In genomic region chr17:21292867-21293845, GRCh38 we compare ENCODE assay signal across 10 cellular contexts.
"Had no signal": no experiment of that assay in that cellular context is flagged by ENCODE, and none has a peak within 500 bp of the region (broad histone marks: within the 10 kb centered on the region; RNA-seq: fewer than 3 reads in every experiment).

No MANE protein-coding gene starts in this region.

- H3K9me3 ChIP-seq: left ventricle myocardium inferior, thyroid gland had no signal

- H3K27ac ChIP-seq: thyroid gland had no signal

- H3K36me3 ChIP-seq: thyroid gland had no signal

- H3K27me3 ChIP-seq: thyroid gland had no signal

- ATAC-seq: stimulated activated memory B cell treated with anti-CD40 and anti-IgM and Interleukin-4, amounts not matched to agents 10 μg/mL and 1 μg/mL and 100 μg/mL, for 72 hours had no signal

- H3K4me3 ChIP-seq: left ventricle myocardium inferior, thyroid gland had no signal

- DNase-seq: activated CD4-positive, CD25-positive, alpha-beta regulatory T cell treated with anti-CD3 and anti-CD28 coated beads, Interleukin-2, amount 50 U/mL, for 72 hours; activated naive CD4-positive, alpha-beta T cell treated with anti-CD3 and anti-CD28 coated beads, Interleukin-2, amount 10 ng/mL, durations not matched to agents 7 days and 5 days; erythroblast; left ventricle myocardium inferior; mesendoderm; stimulated activated CD4-positive, alpha-beta T cell treated with anti-CD3 and anti-CD28 coated beads, Interleukin-2, amount 100 ng/mL, for 48 hours; T1000; thyroid gland had no signal

- H3K9me3 Mint-ChIP-seq: neural crest cell; stimulated activated memory B cell treated with anti-CD40 and anti-IgM and Interleukin-4, amounts not matched to agents 10 μg/mL and 1 μg/mL and 100 μg/mL, for 72 hours had no signal

- H3K27ac Mint-ChIP-seq: activated naive CD4-positive, alpha-beta T cell treated with anti-CD3 and anti-CD28 coated beads, Interleukin-2, amount 10 ng/mL, durations not matched to agents 7 days and 5 days had no signal

- H3K4me3 Mint-ChIP-seq: activated naive CD4-positive, alpha-beta T cell treated with anti-CD3 and anti-CD28 coated beads, Interleukin-2, amount 10 ng/mL, durations not matched to agents 7 days and 5 days; neural crest cell; stimulated activated memory B cell treated with anti-CD40 and anti-IgM and Interleukin-4, amounts not matched to agents 10 μg/mL and 1 μg/mL and 100 μg/mL, for 72 hours had no signal
